25 cellular contexts compared by ENCODE assay signal in the genomic region with DNA sequence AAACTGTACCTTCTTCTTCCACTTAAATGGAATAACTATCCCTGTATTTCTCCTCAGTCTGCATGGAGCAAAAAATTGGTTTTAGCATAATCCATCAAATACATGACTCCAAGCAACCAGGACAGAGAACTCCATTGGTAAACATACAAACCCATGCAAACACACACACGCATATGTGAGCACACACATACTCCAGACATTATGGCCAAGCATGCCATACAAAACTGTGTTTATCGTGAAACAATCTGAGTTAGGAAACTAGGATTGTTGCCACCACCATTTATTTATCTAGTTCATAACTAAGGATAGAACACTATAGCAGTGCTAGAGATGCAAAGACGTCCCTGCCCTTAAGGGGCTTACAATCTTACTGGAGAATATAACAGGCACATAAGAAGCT.
"Had no signal": no experiment of that assay in that cellular context is flagged by ENCODE, and none has a peak within 500 bp of the region (broad histone marks: within the 10 kb centered on the region; RNA-seq: fewer than 3 reads in every experiment).

No MANE protein-coding gene starts in this region.

- H3K9me3 Mint-ChIP-seq: activated naive CD4-positive, alpha-beta T cell treated with anti-CD3 and anti-CD28 coated beads, Interleukin-2, amount 50 U/mL, for 24 hours; activated naive CD8-positive, alpha-beta T cell treated with anti-CD3 and anti-CD28 coated beads, Interleukin-2, amount 50 U/mL, for 24 hours had no signal

- H3K27me3 Mint-ChIP-seq: activated CD8-positive, alpha-beta memory T cell treated with anti-CD3 and anti-CD28 coated beads, Interleukin-2, amount 10 ng/mL, durations not matched to agents 7 days and 5 days; activated naive CD4-positive, alpha-beta T cell treated with anti-CD3 and anti-CD28 coated beads, Interleukin-2, amount 50 U/mL, for 24 hours; activated naive CD8-positive, alpha-beta T cell treated with anti-CD3 and anti-CD28 coated beads, Interleukin-2, amount 50 U/mL, for 24 hours had no signal

- H3K27ac ChIP-seq: ascending aorta, body of pancreas, SJSA1, VCaP had no signal

- H3K9me3 ChIP-seq: ascending aorta, body of pancreas, SJSA1 had no signal

- H3K4me1 ChIP-seq: ascending aorta, SJSA1 had no signal

- H3K27me3 ChIP-seq: ascending aorta, body of pancreas, SJSA1 had no signal

- DNase-seq: activated CD4-positive, CD25-positive, alpha-beta regulatory T cell; activated CD8-positive, alpha-beta memory T cell treated with anti-CD3 and anti-CD28 coated beads, Interleukin-2, amount 10 ng/mL, durations not matched to agents 7 days and 5 days; activated naive CD8-positive, alpha-beta T cell treated with anti-CD3 and anti-CD28 coated beads, Interleukin-2, amount 50 U/mL, for 24 hours; activated T-cell treated with anti-CD3 and anti-CD28 coated beads, Interleukin-2, amount 50 U/mL, for 48 hours; amniotic stem cell; body of pancreas; IMR-90; KG1; NCI-H1092; NCI-H1417; NCI-H2029; NCI-H2107; NCI-H2171 treated with DMSO at 0.1 percent for 48 hours; NCI-H226; NCI-H510A; NCI-H526 treated with DMSO at 0.1 percent for 48 hours; NCI-H82; NK-92 treated with Interleukin-12 subunit alpha and Interleukin-12 subunit beta, amount 100 ng/mL, for 24 hours; SHP77; T-helper 2 cell; T1000 had no signal

- H3K4me3 ChIP-seq: ascending aorta, body of pancreas, SJSA1 had no signal

- ATAC-seq: activated CD8-positive, alpha-beta memory T cell treated with anti-CD3 and anti-CD28 coated beads, Interleukin-2, amount 10 ng/mL, durations not matched to agents 7 days and 5 days; activated naive CD8-positive, alpha-beta T cell treated with anti-CD3 and anti-CD28 coated beads, Interleukin-2, amount 50 U/mL, for 24 hours; body of pancreas had no signal

- H3K4me3 Mint-ChIP-seq: activated CD8-positive, alpha-beta memory T cell treated with anti-CD3 and anti-CD28 coated beads, Interleukin-2, amount 10 ng/mL, durations not matched to agents 7 days and 5 days; activated naive CD4-positive, alpha-beta T cell treated with anti-CD3 and anti-CD28 coated beads, Interleukin-2, amount 50 U/mL, for 24 hours; activated naive CD8-positive, alpha-beta T cell treated with anti-CD3 and anti-CD28 coated beads, Interleukin-2, amount 50 U/mL, for 24 hours had no signal

- H3K27ac Mint-ChIP-seq: activated CD8-positive, alpha-beta memory T cell treated with anti-CD3 and anti-CD28 coated beads, Interleukin-2, amount 10 ng/mL, durations not matched to agents 7 days and 5 days; activated naive CD8-positive, alpha-beta T cell treated with anti-CD3 and anti-CD28 coated beads, Interleukin-2, amount 50 U/mL, for 24 hours had no signal
